ENCODE assay signal across 15 cellular contexts in the genomic region with DNA sequence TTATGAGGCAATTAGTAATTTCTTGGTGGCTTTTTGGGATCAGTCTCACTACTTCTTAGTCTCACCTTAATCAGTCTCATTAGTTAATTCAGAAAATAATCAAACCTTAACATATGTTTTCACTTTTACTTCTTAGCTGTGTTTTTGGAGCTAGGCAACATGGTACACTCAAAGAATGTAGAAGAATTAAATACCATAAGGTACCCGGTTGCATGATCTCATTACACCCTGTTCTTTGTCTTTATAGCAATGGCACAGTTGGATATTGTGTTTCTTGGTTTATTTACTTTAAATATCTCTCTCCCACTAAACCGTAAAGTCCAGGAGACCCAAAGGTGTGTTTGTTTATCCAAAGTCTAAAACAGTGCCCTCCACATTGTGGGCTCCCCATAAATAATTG.
DNase-seq lines count a peak whose midpoint lies in the region; ATAC-seq, FAIRE-seq and TF ChIP-seq lines count a peak whose summit lies in the region.
"Had no signal": no experiment of that assay in that cellular context is flagged by ENCODE, and none has a peak within 500 bp of the region (broad histone marks: within the 10 kb centered on the region; RNA-seq: fewer than 3 reads in every experiment).

No MANE protein-coding gene starts in this region.

- H3K27me3 Mint-ChIP-seq in activated naive CD4-positive, alpha-beta T cell treated with anti-CD3 and anti-CD28 coated beads, Interleukin-2, amount 10 ng/mL, durations not matched to agents 7 days and 5 days, result peaks cover 3% of the 10 kb centered on the region

- intact Hi-C loops in kidney (cut with DNase I), result no loop called here

- peak overlapping the region; percentile 54 for H3K4me2 ChIP-seq in GM23248 (ENCODE audit: unreplicated experiment)
- peak overlapping the region; percentile 2 for H3K4me2 ChIP-seq in fibroblast of lung (ENCODE audit: extremely low read depth, insufficient read depth, low read length)
- peak overlapping the region; percentile 14 for H3K4me2 ChIP-seq in skeletal muscle satellite cell (ENCODE audit: low read length)
- H3K4me2 ChIP-seq: BLaER1 treated with 17β-estradiol and CSF1 and Interleukin-3, amounts not matched to agents 10 nM and 100 nM had no signal

- H3K4me1 ChIP-seq in GM23248 (ENCODE audit: insufficient read depth) (peaks cover 60% of the 10 kb centered on the region), SJSA1 (replicated peaks) (peaks cover 58% of the 10 kb centered on the region), fibroblast of lung (ENCODE audit: control insufficient read depth, extremely low read depth, insufficient read depth, low read length) (peaks cover 33% of the 10 kb centered on the region), skeletal muscle satellite cell (ENCODE audit: control insufficient read depth, insufficient read depth, low read length) (peaks cover 63% of the 10 kb centered on the region), kidney (ENCODE audit: control insufficient read depth in 1 of 2, insufficient read depth in 1 of 2, low read depth in 1 of 2, low read length in 2 of 2) (no peaks in the 10 kb centered on the region)

- H3K27me3 ChIP-seq in GM23248 (replicated peaks; ENCODE audit: insufficient read depth), result no peaks in the 10 kb centered on the region
- H3K27me3 ChIP-seq in SJSA1 (replicated peaks), result no peaks in the 10 kb centered on the region
- H3K27me3 ChIP-seq in fibroblast of lung (ENCODE audit: control insufficient read depth, insufficient read depth, low read length), result no peaks in the 10 kb centered on the region
- no peaks in the 10 kb centered on the region for H3K27me3 ChIP-seq in skeletal muscle satellite cell (ENCODE audit: control insufficient read depth, insufficient read depth, low read length)
- H3K27me3 ChIP-seq: BLaER1 treated with 17β-estradiol and CSF1 and Interleukin-3, amounts not matched to agents 10 nM and 100 nM had no signal

- DNase-seq in GM23248 (no peak), SJSA1 (ENCODE audit: low read depth in 1 of 2, low spot score in 2 of 2) (no peak), fibroblast of lung (ENCODE audit: low read depth in 2 of 2) (no peak), kidney (no peak)
- no peak for DNase-seq in activated naive CD4-positive, alpha-beta T cell treated with anti-CD3 and anti-CD28 coated beads, Interleukin-2, amount 10 ng/mL, durations not matched to agents 7 days and 5 days
- DNase-seq: H7; NCI-H1436; NCI-H2029 treated with DMSO at 0.1 percent for 48 hours; NCI-H69; NK-92 treated with Interleukin-12 subunit alpha and Interleukin-12 subunit beta, amount 100 ng/mL, for 24 hours; OCI-M1 had no signal

- H3K4me3 ChIP-seq in GM23248, result peak overlapping the region; percentile 17; the same call in 1 of the 2 replicates
- no peak overlapping the region for H3K4me3 ChIP-seq in SJSA1
- H3K4me3 ChIP-seq in fibroblast of lung (replicated peaks in 1 of 4; ENCODE audit: control extremely low read depth in 1 of 4, insufficient read depth in 1 of 4, low read depth in 3 of 4, low read length in 4 of 4), result no peak overlapping the region
- no peak overlapping the region for H3K4me3 ChIP-seq in skeletal muscle satellite cell (ENCODE audit: low read length)
- H3K4me3 ChIP-seq in kidney (ENCODE audit: low read length in 2 of 2), result no peak overlapping the region
- H3K4me3 ChIP-seq: BLaER1 treated with 17β-estradiol and CSF1 and Interleukin-3, amounts not matched to agents 10 nM and 100 nM had no signal

- H3K9me3 Mint-ChIP-seq in activated naive CD4-positive, alpha-beta T cell treated with anti-CD3 and anti-CD28 coated beads, Interleukin-2, amount 10 ng/mL, durations not matched to agents 7 days and 5 days, result peaks cover 5% of the 10 kb centered on the region

- ATAC-seq in HG02588 (IDR thresholded peaks at IDR 0.05; ENCODE audit: unreplicated experiment), result no peak
- ATAC-seq: Right ventricle myocardium inferior had no signal

- TF ChIP-seq CTCF in fibroblast of lung (conservative IDR thresholded peaks at IDR 0.05 in 1 of 2, IDR thresholded peaks at IDR 0.05 in 1 of 2; ENCODE audit: low read depth in 1 of 2, low read length in 2 of 2) (no peak), kidney (IDR thresholded peaks at IDR 0.05; ENCODE audit: borderline replicate concordance, extremely low read depth, insufficient read depth) (no peak)

- H3K36me3 ChIP-seq in GM23248 (ENCODE audit: low read depth), result no peaks in the 10 kb centered on the region
- peaks cover 25% of the 10 kb centered on the region for H3K36me3 ChIP-seq in SJSA1
- H3K36me3 ChIP-seq in fibroblast of lung (ENCODE audit: control insufficient read depth, insufficient read depth, low read length), result no peaks in the 10 kb centered on the region
- H3K36me3 ChIP-seq in skeletal muscle satellite cell (ENCODE audit: insufficient read depth, low read length), result no peaks in the 10 kb centered on the region
- no peaks in the 10 kb centered on the region for H3K36me3 ChIP-seq in kidney (ENCODE audit: control insufficient read depth in 1 of 2, insufficient read depth in 2 of 2, low read length in 2 of 2)
- H3K36me3 ChIP-seq: BLaER1 treated with 17β-estradiol and CSF1 and Interleukin-3, amounts not matched to agents 10 nM and 100 nM had no signal

- H2AFZ ChIP-seq in GM23248, result no peak overlapping the region
- no peak overlapping the region for H2AFZ ChIP-seq in fibroblast of lung (ENCODE audit: low read length)

- no peak for FAIRE-seq in kidney (lab: Jason Lieb, UNC)

- peak overlapping the region; percentile 69 for H3K27ac ChIP-seq in GM23248
- peak overlapping the region; percentile 90 for H3K27ac ChIP-seq in SJSA1
- H3K27ac ChIP-seq in fibroblast of lung (ENCODE audit: insufficient read depth, low read length), result peak overlapping the region; percentile 66
- H3K27ac ChIP-seq in kidney (ENCODE audit: low read depth in 2 of 2, low read length in 2 of 2), result no peak overlapping the region
- H3K27ac ChIP-seq: BLaER1 treated with 17β-estradiol and CSF1 and Interleukin-3, amounts not matched to agents 10 nM and 100 nM had no signal

- H3K9me3 ChIP-seq in GM23248 (ENCODE audit: low read depth) (no peaks in the 10 kb centered on the region), SJSA1 (replicated peaks) (no peaks in the 10 kb centered on the region), fibroblast of lung (ENCODE audit: control insufficient read depth, insufficient read depth, low read depth, low read length) (no peaks in the 10 kb centered on the region), skeletal muscle satellite cell (replicated peaks; ENCODE audit: low read length) (no peaks in the 10 kb centered on the region), kidney (ENCODE audit: control insufficient read depth in 1 of 2, low read length in 2 of 2) (peaks cover 0 to under 1% of the 10 kb centered on the region in 2 donors)

- H3K79me2 ChIP-seq in GM23248 (ENCODE audit: insufficient read depth) (no peaks in the 10 kb centered on the region), fibroblast of lung (ENCODE audit: control insufficient read depth, insufficient read depth, low read length) (no peaks in the 10 kb centered on the region)

- CTCF ChIA-PET in activated naive CD4-positive, alpha-beta T cell treated with anti-CD3 and anti-CD28 coated beads, Interleukin-2, amount 10 ng/mL, durations not matched to agents 7 days and 5 days (lab: Charles Lee), result interaction anchor here (0.6 kb wide), 1 partner anchor 80 kb away, joined by 4 read pairs; no protein-coding TSS in a partner anchor

- in situ Hi-C loops in GM23248 (cut with MboI), result no loop called here

- H3F3A ChIP-seq in GM23248 (ENCODE audit: insufficient read depth), result peaks cover 47% of the 10 kb centered on the region

- H3K36me3 Mint-ChIP-seq in activated naive CD4-positive, alpha-beta T cell treated with anti-CD3 and anti-CD28 coated beads, Interleukin-2, amount 10 ng/mL, durations not matched to agents 7 days and 5 days, result peaks cover 2% of the 10 kb centered on the region

- WGBS in GM23248 (ENCODE audit: low coverage in 1 of 2, low lambda C conversion rate in 2 of 2, missing lambda C conversion rate in 2 of 2), 2 experiments, result 92 to 94% methylated on average over 2 of the region's 2 CpGs

- no peak overlapping the region for H3K27ac Mint-ChIP-seq in activated naive CD4-positive, alpha-beta T cell treated with anti-CD3 and anti-CD28 coated beads, Interleukin-2, amount 10 ng/mL, durations not matched to agents 7 days and 5 days

- no peaks in the 10 kb centered on the region for H3K4me1 Mint-ChIP-seq in activated naive CD4-positive, alpha-beta T cell treated with anti-CD3 and anti-CD28 coated beads, Interleukin-2, amount 10 ng/mL, durations not matched to agents 7 days and 5 days

- H3K4me3 Mint-ChIP-seq in activated naive CD4-positive, alpha-beta T cell treated with anti-CD3 and anti-CD28 coated beads, Interleukin-2, amount 10 ng/mL, durations not matched to agents 7 days and 5 days, result no peak overlapping the region

- peak overlapping the region; percentile 16; the same call in 1 of the 2 replicates for H3K9ac ChIP-seq in GM23248
- no peak overlapping the region for H3K9ac ChIP-seq in fibroblast of lung (ENCODE audit: insufficient read depth, low read length)
- H3K9ac ChIP-seq in skeletal muscle satellite cell (ENCODE audit: low read depth, low read length), result peak overlapping the region; percentile 69
- no peak overlapping the region for H3K9ac ChIP-seq in kidney (ENCODE audit: low read length in 2 of 2)
- H3K9ac ChIP-seq: BLaER1 treated with 17β-estradiol and CSF1 and Interleukin-3, amounts not matched to agents 10 nM and 100 nM had no signal

- no peaks in the 10 kb centered on the region; the same call in none of the 2 replicates for H3K9me2 ChIP-seq in GM23248 (ENCODE audit: insufficient read depth)

- H4K20me1 ChIP-seq in GM23248 (ENCODE audit: insufficient read depth), result no peaks in the 10 kb centered on the region
- H4K20me1 ChIP-seq in fibroblast of lung (ENCODE audit: control insufficient read depth, extremely low read depth, insufficient read depth, low read length), result no peaks in the 10 kb centered on the region
- H4K20me1 ChIP-seq: BLaER1 treated with 17β-estradiol and CSF1 and Interleukin-3, amounts not matched to agents 10 nM and 100 nM had no signal

Comparison
In these comparisons a context has a peak if more than half of its experiments do, and no peak if none do; other contexts are left out.
1. H3K27ac ChIP-seq: peak in GM23248 (single experiment), SJSA1 (single experiment) and fibroblast of lung (single experiment); none in kidney (0 of 2).
2. H3K4me2 ChIP-seq: peak in every context shown above with its lines; median percentile 54 in GM23248; 14 in skeletal muscle satellite cell; 2 in fibroblast of lung.
3. H3K9ac ChIP-seq: peak in GM23248 (single experiment) and skeletal muscle satellite cell (single experiment); none in fibroblast of lung (single experiment) and kidney (0 of 2).